Comparison of ENCODE assay signal across 8 cellular contexts in the genomic region with DNA sequence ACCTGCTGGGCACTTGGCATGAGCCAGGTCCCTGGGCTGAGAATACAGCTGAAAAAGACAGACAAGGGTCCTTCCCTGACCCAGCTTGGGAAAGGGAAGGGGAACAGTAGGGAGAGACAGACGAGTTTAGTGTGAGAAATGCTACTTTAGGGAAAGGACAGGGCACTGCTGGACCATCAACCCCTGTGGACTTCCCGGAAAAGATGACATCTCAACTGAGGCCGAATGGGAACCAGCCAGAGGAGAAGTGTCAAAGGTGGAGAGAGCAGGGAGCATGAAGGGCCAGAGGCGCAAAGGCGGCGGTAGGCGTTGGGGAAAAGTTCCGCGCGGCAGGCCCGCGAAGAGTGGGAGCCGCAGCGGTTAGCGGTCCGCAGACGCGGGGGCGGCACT. TPM values are rescaled to one million over a fixed set of nuclear protein-coding genes. Genes with fewer than 3 reads are reported as not detected.
DNase-seq lines count a peak whose midpoint lies in the region; ATAC-seq and TF ChIP-seq lines count a peak whose summit lies in the region.

No MANE protein-coding gene starts in this region.

- H3K79me2 ChIP-seq in OCI-LY3 (ENCODE audit: low read length) = peaks cover 20% of the 10 kb centered on the region

- no peak for TF ChIP-seq CTCF in GM10266 (IDR thresholded peaks at IDR 0.05; ENCODE audit: control insufficient read depth, insufficient read depth, low read depth, missing control alignments)
- no peak for TF ChIP-seq CTCF in OCI-LY3 (IDR thresholded peaks at IDR 0.05; ENCODE audit: low read depth, low read length)
- TF ChIP-seq CTCF in GM13977 (IDR thresholded peaks at IDR 0.05; ENCODE audit: extremely low read depth, insufficient read depth, missing control alignments) = no peak

- peaks cover 4% of the 10 kb centered on the region for H3K36me3 ChIP-seq in OCI-LY3 (replicated peaks; ENCODE audit: low read depth, low read length)
- peaks cover 23 to 29% of the 10 kb centered on the region in 2 donors for H3K36me3 ChIP-seq in duodenal mucosa (ENCODE audit: control insufficient read depth in 1 of 2, insufficient read depth in 2 of 2, low read length in 2 of 2)
- peaks cover 21% of the 10 kb centered on the region for H3K36me3 ChIP-seq in neuron (ENCODE audit: insufficient read depth, low read length)

- H3K4me3 ChIP-seq in OCI-LY3 (ENCODE audit: low read length) (peak overlapping the region; percentile 92), duodenal mucosa (ENCODE audit: low read depth in 1 of 2, low read length in 2 of 2) (peak overlapping the region; percentile 96 to 99), neuron (ENCODE audit: low read length) (peak overlapping the region; percentile 79)

- DNase-seq in GM10266 (ENCODE audit: extremely low spot score) = peak; percentile 48
- DNase-seq in GM13977 (ENCODE audit: low spot score) = no peak
- DNase-seq in mesenteric fat pad (ENCODE audit: low spot score) = no peak

- ATAC-seq in HG03196 (IDR thresholded peaks at IDR 0.05; ENCODE audit: unreplicated experiment) = no peak
- ATAC-seq in HG02571 (IDR thresholded peaks at IDR 0.05; ENCODE audit: unreplicated experiment) = no peak

- in situ Hi-C loops in GM13977 (cut with MboI; ENCODE audit: low pct_unique_long_range_greater_than_20kb, low sequenced_read_pairs, unreplicated experiment) = no loop called here

- H3K9me3 ChIP-seq in OCI-LY3 (ENCODE audit: insufficient read depth, low read length) = no peaks in the 10 kb centered on the region
- no peaks in the 10 kb centered on the region for H3K9me3 ChIP-seq in duodenal mucosa (ENCODE audit: control insufficient read depth in 1 of 2, low read length in 2 of 2)
- no peaks in the 10 kb centered on the region for H3K9me3 ChIP-seq in neuron (ENCODE audit: low read length)

- H3K4me1 ChIP-seq in OCI-LY3 (ENCODE audit: low read length) (peaks cover 19% of the 10 kb centered on the region), duodenal mucosa (ENCODE audit: control insufficient read depth in 1 of 2, insufficient read depth in 2 of 2, low read length in 2 of 2) (peaks cover 19 to 22% of the 10 kb centered on the region in 2 donors), neuron (ENCODE audit: insufficient read depth, low read length) (peaks cover 19% of the 10 kb centered on the region)

- peak overlapping the region; percentile 84 for H3K9ac ChIP-seq in OCI-LY3 (ENCODE audit: low read length)
- peak overlapping the region; percentile 88 to 93 for H3K9ac ChIP-seq in duodenal mucosa (ENCODE audit: low read depth in 1 of 2, low read length in 2 of 2)

- H3K4me2 ChIP-seq in OCI-LY3 (ENCODE audit: low read length) = peak overlapping the region; percentile 99

- H3K27me3 ChIP-seq in OCI-LY3 (ENCODE audit: low read depth, low read length) = no peaks in the 10 kb centered on the region
- H3K27me3 ChIP-seq in duodenal mucosa (ENCODE audit: control insufficient read depth in 1 of 2, insufficient read depth in 2 of 2, low read length in 2 of 2) = no peaks in the 10 kb centered on the region
- no peaks in the 10 kb centered on the region for H3K27me3 ChIP-seq in neuron (ENCODE audit: insufficient read depth, low read length)

- peaks cover 9% of the 10 kb centered on the region; the same call in 1 of the 2 replicates for H4K20me1 ChIP-seq in OCI-LY3 (ENCODE audit: insufficient read depth, low read length)

- 0 out of 2 replicates have a peak overlapping the region, but pooled peaks have one; percentile 2 for H3K27ac ChIP-seq in OCI-LY3 (ENCODE audit: low read length)
- no peak overlapping the region for H3K27ac ChIP-seq in duodenal mucosa (ENCODE audit: low read depth, low read length)

- no peak overlapping the region for H2AFZ ChIP-seq in OCI-LY3 (ENCODE audit: low read depth, low read length)
- H2AFZ ChIP-seq in neuron (ENCODE audit: low read depth, low read length) = peak overlapping the region; percentile 56

RNA-seq across cellular contexts. Expression of a gene that starts 0.6 kb away (rescaled TPM):
- 86.8 TPM for total RNA-seq in mesenteric fat pad

RNA-seq across cellular contexts. Expression of a gene that starts 15.6 kb away (rescaled TPM):
- 17.6 TPM for total RNA-seq in mesenteric fat pad

RNA-seq across cellular contexts. Expression of a gene that starts 58.4 kb away (rescaled TPM):
- 2.4 TPM for total RNA-seq in mesenteric fat pad
